ENCODE assay signal across 30 cellular contexts in the genomic region with DNA sequence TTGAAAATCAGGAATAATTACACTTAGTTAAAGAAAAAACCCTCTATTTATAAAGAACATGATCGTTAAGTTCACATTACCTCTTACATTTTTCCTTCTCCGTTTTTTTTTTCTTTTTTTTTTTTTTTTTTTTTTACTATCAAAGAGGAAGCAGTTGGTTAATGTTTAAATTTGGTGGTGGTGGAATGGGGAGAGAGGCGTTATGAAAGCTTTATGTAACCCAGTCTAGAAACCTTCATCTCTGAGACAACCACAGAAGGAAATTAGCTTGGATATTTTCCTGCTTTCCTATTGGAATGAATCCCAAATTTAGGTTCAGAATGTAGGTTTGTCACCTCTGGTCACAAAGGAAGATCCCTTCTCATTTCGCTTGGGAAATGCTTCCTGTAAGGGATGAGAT. TPM values are rescaled to one million over a fixed set of nuclear protein-coding genes. Genes with fewer than 3 reads are reported as not detected.
A peak's percentile ranks its signal among the peaks of the same experiment; 100 is the strongest.
DNase-seq lines count a peak whose midpoint lies in the region; ATAC-seq and TF ChIP-seq lines count a peak whose summit lies in the region.
"Had no signal": no experiment of that assay in that cellular context is flagged by ENCODE, and none has a peak within 500 bp of the region (broad histone marks: within the 10 kb centered on the region; RNA-seq: fewer than 3 reads in every experiment).

No MANE protein-coding gene starts in this region.

- no peak overlapping the region for H3K4me2 ChIP-seq in MM.1S (ENCODE audit: low read depth, low read length)
- H3K4me2 ChIP-seq: BLaER1 treated with 17β-estradiol and CSF1 and Interleukin-3, amounts not matched to agents 10 nM and 100 nM had no signal

- no peaks in the 10 kb centered on the region for H3K27me3 ChIP-seq in MM.1S (replicated peaks; ENCODE audit: insufficient read depth, low read length)
- H3K27me3 ChIP-seq: BLaER1 treated with 17β-estradiol and CSF1 and Interleukin-3, amounts not matched to agents 10 nM and 100 nM had no signal

- H3K79me2 ChIP-seq in MM.1S (ENCODE audit: low read length) = no peaks in the 10 kb centered on the region

- no peak overlapping the region for H3K4me3 ChIP-seq in MM.1S (ENCODE audit: low read length)
- H3K4me3 ChIP-seq: BLaER1 treated with 17β-estradiol and CSF1 and Interleukin-3, amounts not matched to agents 10 nM and 100 nM; GM23248; HAP-1 had no signal

- H3K9me2 ChIP-seq in MM.1S (replicated peaks; ENCODE audit: insufficient read depth, low read length) = no peaks in the 10 kb centered on the region

- H3K36me3 ChIP-seq in MM.1S (replicated peaks; ENCODE audit: insufficient read depth, low read length) = no peaks in the 10 kb centered on the region
- H3K36me3 ChIP-seq: BLaER1 treated with 17β-estradiol and CSF1 and Interleukin-3, amounts not matched to agents 10 nM and 100 nM; HAP-1 had no signal

- TF ChIP-seq CTCF in MM.1S (IDR thresholded peaks at IDR 0.05; ENCODE audit: low read length) = no peak

- H3K27ac ChIP-seq in MM.1S (ENCODE audit: low read length) = no peak overlapping the region
- H3K27ac ChIP-seq: BLaER1 treated with 17β-estradiol and CSF1 and Interleukin-3, amounts not matched to agents 10 nM and 100 nM; GM23248; RWPE1 had no signal

- no peaks in the 10 kb centered on the region for H3F3A ChIP-seq in MM.1S (ENCODE audit: insufficient read depth, low read length)

- no peaks in the 10 kb centered on the region for H3K9me3 ChIP-seq in MM.1S (replicated peaks; ENCODE audit: insufficient read depth, low read length)
- H3K9me3 ChIP-seq: Caco-2, HAP-1 had no signal

- peak; percentile 1 for DNase-seq in glomerular visceral epithelial cell (ENCODE audit: extremely low spot score)
- peak; percentile 23 for DNase-seq in renal cortical epithelial cell (ENCODE audit: low read depth)
- no peak for DNase-seq in MM.1S
- DNase-seq: AML-193; Caco-2; CD4-positive, alpha-beta memory T cell; DMS79 treated with DMSO at 0.1 percent for 48 hours; GF-D8; GM23248; HFFc6; KBM-7; NCI-H1105 treated with DMSO at 0.1 percent for 48 hours; NCI-H146; NCI-H1930; NCI-H2107; NCI-H446; NCI-H524 treated with DMSO at 0.1 percent for 48 hours; NCI-H774; SHP77; T-helper 1 cell had no signal

- no peak overlapping the region for H3K9ac ChIP-seq in MM.1S (ENCODE audit: low read length)
- H3K9ac ChIP-seq: BLaER1 treated with 17β-estradiol and CSF1 and Interleukin-3, amounts not matched to agents 10 nM and 100 nM; GM23248 had no signal

- peak; percentile 65 for ATAC-seq in GM18907 (IDR thresholded peaks at IDR 0.05; ENCODE audit: unreplicated experiment)
- ATAC-seq in HG03354 (IDR thresholded peaks at IDR 0.05; ENCODE audit: poor library complexity, severe bottlenecking, unreplicated experiment) = peak; percentile 72
- no peak for ATAC-seq in HG03571 (IDR thresholded peaks at IDR 0.05; ENCODE audit: unreplicated experiment)
- ATAC-seq in HG03045 (IDR thresholded peaks at IDR 0.05; ENCODE audit: unreplicated experiment) = no peak

- no peak overlapping the region for H2AFZ ChIP-seq in MM.1S (ENCODE audit: low read length)
- H2AFZ ChIP-seq: GM23248 had no signal

- H4K20me1 ChIP-seq in MM.1S (ENCODE audit: insufficient read depth, low read length) = no peaks in the 10 kb centered on the region
- H4K20me1 ChIP-seq: BLaER1 treated with 17β-estradiol and CSF1 and Interleukin-3, amounts not matched to agents 10 nM and 100 nM had no signal

- no peaks in the 10 kb centered on the region for H3K4me1 ChIP-seq in MM.1S (ENCODE audit: low read length)
- H3K4me1 ChIP-seq: BLaER1 treated with 17β-estradiol and CSF1 and Interleukin-3, amounts not matched to agents 10 nM and 100 nM; Caco-2; HAP-1 had no signal

RNA-seq across cellular contexts. Expression of gene LHFPL3, which starts 31.5 kb away (rescaled TPM):
- total RNA-seq in renal cortical epithelial cell = not detected in 2 replicates
- total RNA-seq: Caco-2; CD4-positive, alpha-beta memory T cell; GM23248; HFFc6; HT1080; LHCN-M2; MCF 10A had no signal

Comparison
In these comparisons a context has a peak if more than half of its experiments do, and no peak if none do; other contexts are left out.
1. ATAC-seq: peak in GM18907 (single experiment) and HG03354 (single experiment); none in HG03571 (single experiment) and HG03045 (single experiment).